11 cellular contexts compared by ENCODE assay signal in genomic region chr3:100899440-100900091, GRCh38.
DNase-seq lines count a peak whose midpoint lies in the region; ATAC-seq, FAIRE-seq and TF ChIP-seq lines count a peak whose summit lies in the region.
"Had no signal": no experiment of that assay in that cellular context is flagged by ENCODE, and none has a peak within 500 bp of the region (broad histone marks: within the 10 kb centered on the region; RNA-seq: fewer than 3 reads in every experiment).

No MANE protein-coding gene starts in this region.

- dilution Hi-C loops in keratinocyte (cut with MboI; ENCODE audit: extremely low pct_ligation_motif_present, low sequenced_read_pairs), result loop anchor here (25.0 kb wide), 1 partner anchor 112 kb away; no protein-coding TSS in a partner anchor

- H3K4me3 ChIP-seq in KMS-11 (IDR thresholded peaks at IDR 0.05; ENCODE audit: insufficient read depth, low read depth, low read length) (no peak overlapping the region), keratinocyte (ENCODE audit: control insufficient read depth in 2 of 3, extremely low read depth in 1 of 3, insufficient read depth in 2 of 3, low read depth in 1 of 3, low read length in 3 of 3) (no peak overlapping the region), WERI-Rb-1 (ENCODE audit: low read depth, low read length) (no peak overlapping the region)

- H3K4me2 ChIP-seq in KMS-11 (peak overlapping the region; percentile 68), keratinocyte (ENCODE audit: control insufficient read depth, extremely low read depth, insufficient read depth, low read depth, low read length) (no peak overlapping the region)

- H3K27me3 ChIP-seq in KMS-11 (ENCODE audit: insufficient read depth, low read depth) (no peaks in the 10 kb centered on the region), keratinocyte (ENCODE audit: control insufficient read depth, extremely low read depth, insufficient read depth, low read length) (no peaks in the 10 kb centered on the region), WERI-Rb-1 (ENCODE audit: insufficient read depth, low read depth, severe bottlenecking) (no peaks in the 10 kb centered on the region)

- ATAC-seq in GM18867 (IDR thresholded peaks at IDR 0.05; ENCODE audit: unreplicated experiment), result peak; percentile 92
- ATAC-seq in HG02571 (IDR thresholded peaks at IDR 0.05; ENCODE audit: unreplicated experiment), result peak; percentile 82
- ATAC-seq: left ventricle myocardium superior had no signal

- intact Hi-C loops in posterior vena cava (cut with DNase I), result loop anchor here in 1 of 2 donors (10.0 kb wide), 1 partner anchor 295 kb away; no protein-coding TSS in a partner anchor

- H3K9ac ChIP-seq in KMS-11, result no peak overlapping the region
- H3K9ac ChIP-seq in keratinocyte (ENCODE audit: control insufficient read depth, extremely low read depth, insufficient read depth, low read length), result no peak overlapping the region

- no peak overlapping the region for H3K27ac ChIP-seq in KMS-11
- H3K27ac ChIP-seq in keratinocyte (ENCODE audit: control insufficient read depth, insufficient read depth, low read length), result no peak overlapping the region
- no peak overlapping the region for H3K27ac ChIP-seq in caudate nucleus (ENCODE audit: low read depth, low read length)
- H3K27ac ChIP-seq in WERI-Rb-1, result no peak overlapping the region

- TF ChIP-seq CTCF in KMS-11 (conservative IDR thresholded peaks at IDR 0.05; ENCODE audit: low read depth, low read length), result no peak
- TF ChIP-seq CTCF in keratinocyte (optimal IDR thresholded peaks at IDR 0.05 in 1 of 3, IDR thresholded peaks at IDR 0.05 in 1 of 3, conservative IDR thresholded peaks at IDR 0.05 in 1 of 3; ENCODE audit: extremely low read depth in 1 of 3, insufficient read depth in 2 of 3, low read length in 3 of 3), result no peak
- TF ChIP-seq CTCF in WERI-Rb-1 (IDR thresholded peaks at IDR 0.05; ENCODE audit: low read depth, low read length), result no peak

- H2AFZ ChIP-seq in KMS-11 (ENCODE audit: low read depth) (no peak overlapping the region), keratinocyte (ENCODE audit: control insufficient read depth, low read length) (peak overlapping the region; percentile 53)

- no peaks in the 10 kb centered on the region for H3K9me1 ChIP-seq in keratinocyte (ENCODE audit: control insufficient read depth, extremely low read depth, insufficient read depth, low read length)

- no peaks in the 10 kb centered on the region for H3K79me2 ChIP-seq in KMS-11 (ENCODE audit: insufficient read depth, low read depth)
- H3K79me2 ChIP-seq in keratinocyte (ENCODE audit: control insufficient read depth, insufficient read depth, low read length), result no peaks in the 10 kb centered on the region

- no peak for DNase-seq in keratinocyte (ENCODE audit: low read depth, low spot score)
- DNase-seq in caudate nucleus (lab: John Stamatoyannopoulos, UW), result no peak
- no peak for DNase-seq in posterior vena cava (ENCODE audit: low spot score)
- no peak for DNase-seq in epidermal melanocyte (ENCODE audit: insufficient read length, low spot score)
- no peak for DNase-seq in WERI-Rb-1
- DNase-seq: cerebellar nuclear complex, left ventricle myocardium superior had no signal

- H3K4me1 ChIP-seq in KMS-11 (ENCODE audit: low read depth, poor library complexity, severe bottlenecking), result peaks cover 22% of the 10 kb centered on the region
- no peaks in the 10 kb centered on the region for H3K4me1 ChIP-seq in keratinocyte (ENCODE audit: control insufficient read depth, extremely low read depth, insufficient read depth, low read length)

- peak; percentile 43 for FAIRE-seq in keratinocyte (lab: Jason Lieb, UNC)
- FAIRE-seq: G401.6 had no signal

- no peaks in the 10 kb centered on the region for H4K20me1 ChIP-seq in KMS-11 (ENCODE audit: insufficient read depth)
- H4K20me1 ChIP-seq in keratinocyte (ENCODE audit: control insufficient read depth, extremely low read depth, insufficient read depth, low read length), result no peaks in the 10 kb centered on the region

- H3K36me3 ChIP-seq in KMS-11 (ENCODE audit: insufficient read depth) (no peaks in the 10 kb centered on the region), keratinocyte (ENCODE audit: control insufficient read depth in 2 of 2, extremely low read depth in 1 of 2, insufficient read depth in 2 of 2, low read length in 2 of 2) (no peaks in the 10 kb centered on the region), WERI-Rb-1 (no peaks in the 10 kb centered on the region)

- H3K9me3 ChIP-seq in keratinocyte (ENCODE audit: control insufficient read depth, low read depth, low read length) (no peaks in the 10 kb centered on the region), WERI-Rb-1 (ENCODE audit: severe bottlenecking) (no peaks in the 10 kb centered on the region)
